Comparison of ENCODE assay signal across 29 cellular contexts in genomic region chr15:58686286-58686685, GRCh38.
"Had no signal": no experiment of that assay in that cellular context is flagged by ENCODE, and none has a peak within 500 bp of the region (broad histone marks: within the 10 kb centered on the region; RNA-seq: fewer than 3 reads in every experiment).

No MANE protein-coding gene starts in this region.

- H3K27me3 ChIP-seq: ascending aorta, body of pancreas had no signal

- ATAC-seq: activated naive CD4-positive, alpha-beta T cell treated with anti-CD3 and anti-CD28 coated beads, Interleukin-2, amount 50 U/mL, for 72 hours; activated naive CD8-positive, alpha-beta T cell treated with anti-CD3 and anti-CD28 coated beads, Interleukin-2, amount 50 U/mL, for 24 hours; activated T-cell treated with anti-CD3 and anti-CD28 coated beads, Interleukin-2, amount 50 U/mL, for 4 hours; body of pancreas; Panc1; Right ventricle myocardium inferior; T-cell had no signal

- H3K9me3 ChIP-seq: ascending aorta, body of pancreas had no signal

- H3K27ac ChIP-seq: ascending aorta, body of pancreas, SK-N-MC had no signal

- H3K4me1 ChIP-seq: ascending aorta had no signal

- H3K4me3 ChIP-seq: ascending aorta, body of pancreas, SK-N-MC had no signal

- DNase-seq: activated CD4-positive, alpha-beta memory T cell treated with anti-CD3 and anti-CD28 coated beads for 36 hours; activated CD4-positive, alpha-beta T cell treated with anti-CD3 and anti-CD28 coated beads, Interleukin-2, amount 10 ng/mL, durations not matched to agents 7 days and 5 days; activated CD4-positive, CD25-positive, alpha-beta regulatory T cell; activated CD8-positive, alpha-beta memory T cell treated with anti-CD3 and anti-CD28 coated beads for 24 hours; activated effector memory CD4-positive, alpha-beta T cell treated with anti-CD3 and anti-CD28 coated beads, Interleukin-2, amount 50 U/mL, for 16 hours; activated naive CD4-positive, alpha-beta T cell treated with Interleukin-2 at 50 U/mL for 16 hours; activated naive CD8-positive, alpha-beta T cell treated with anti-CD3 and anti-CD28 coated beads, Interleukin-2, amount 50 U/mL, for 24 hours; activated T-cell treated with anti-CD3 and anti-CD28 coated beads, Interleukin-2, amount 50 U/mL, for 4 hours; amniotic stem cell; body of pancreas; central memory CD4-positive, alpha-beta T cell; NCI-H1048; NCI-H1930; NCI-H2171; NCI-H2227 treated with DMSO at 0.1 percent for 48 hours; NCI-H526; NCI-H82; OCI-M1; RPMI8226; T-cell; T-helper 2 cell; T1000 had no signal

- H3K36me3 ChIP-seq: ascending aorta had no signal

- FAIRE-seq: bronchial epithelial cell, TTC549 had no signal
